Comparison of ENCODE assay signal across 10 cellular contexts in genomic region chr18:80009661-80010550, GRCh38. TPM values are rescaled to one million over a fixed set of nuclear protein-coding genes. Genes with fewer than 3 reads are reported as not detected.
DNase-seq lines count a peak whose midpoint lies in the region; ATAC-seq and TF ChIP-seq lines count a peak whose summit lies in the region.
"Had no signal": no experiment of that assay in that cellular context is flagged by ENCODE, and none has a peak within 500 bp of the region (broad histone marks: within the 10 kb centered on the region; RNA-seq: fewer than 3 reads in every experiment).

No MANE protein-coding gene starts in this region.

- H3K4me3 ChIP-seq in body of pancreas: no peak overlapping the region
- H3K4me3 ChIP-seq in upper lobe of left lung: no peak overlapping the region
- no peak overlapping the region for H3K4me3 ChIP-seq in H7 (ENCODE audit: insufficient read depth, low read depth, low read length)

- H3K27ac ChIP-seq in body of pancreas (no peak overlapping the region), upper lobe of left lung (no peak overlapping the region)
- H3K27ac ChIP-seq: VCaP had no signal

- intact Hi-C loops in body of pancreas (cut with DNase I): no loop called here

- H3K27me3 ChIP-seq in body of pancreas (no peaks in the 10 kb centered on the region), upper lobe of left lung (no peaks in the 10 kb centered on the region), H7 (ENCODE audit: control insufficient read depth, insufficient read depth, low read length) (no peaks in the 10 kb centered on the region)

- 81 to 86% methylated on average over 16 of the region's 16 CpGs for WGBS in body of pancreas, 2 donors
- 92 to 94% methylated on average over 16 of the region's 16 CpGs for WGBS in upper lobe of left lung, 2 donors

- no peaks in the 10 kb centered on the region for H3K36me3 ChIP-seq in body of pancreas (replicated peaks in 1 of 2; ENCODE audit: insufficient read depth in 1 of 2, low read depth in 2 of 2)
- H3K36me3 ChIP-seq in upper lobe of left lung: no peaks in the 10 kb centered on the region
- H3K36me3 ChIP-seq in H7 (replicated peaks; ENCODE audit: control insufficient read depth, insufficient read depth, low read length): no peaks in the 10 kb centered on the region

- no peaks in the 10 kb centered on the region for H3K4me1 ChIP-seq in body of pancreas
- H3K4me1 ChIP-seq in upper lobe of left lung: no peaks in the 10 kb centered on the region

- DNase-seq in HS-5 (ENCODE audit: low read depth): peak; percentile 77
- DNase-seq in body of pancreas: peak; percentile 26 to 51 (median 42)
- peak; percentile 21 for DNase-seq in iPS-NIHi11 (ENCODE audit: low spot score)
- peak in 1 of 2 donors; percentile 29 for DNase-seq in upper lobe of left lung
- DNase-seq in OCI-M1 (lab: John Stamatoyannopoulos, UW): no peak
- no peak for DNase-seq in NCI-H2196 (lab: John Stamatoyannopoulos, UW; ENCODE audit: unreplicated experiment)
- no peak for DNase-seq in H7
- no peak for DNase-seq in NCI-H774 (lab: John Stamatoyannopoulos, UW)
- DNase-seq: immature natural killer cell had no signal

- ATAC-seq in body of pancreas (peak; percentile 75), upper lobe of left lung (ENCODE audit: low FRiP score in 2 of 2) (peak; percentile 40 to 93)

- TF ChIP-seq EP300 in upper lobe of left lung (IDR thresholded peaks at IDR 0.05): no peak

- TF ChIP-seq POLR2A in body of pancreas (IDR thresholded peaks at IDR 0.05) (no peak), upper lobe of left lung (IDR thresholded peaks at IDR 0.05) (no peak)

- H3K9me3 ChIP-seq in body of pancreas: peaks cover 0 to 3% (median 0%) of the 10 kb centered on the region in 3 donors
- H3K9me3 ChIP-seq in upper lobe of left lung: peaks cover 0 to 31% (median 2%) of the 10 kb centered on the region in 4 donors

- TF ChIP-seq CTCF in body of pancreas (IDR thresholded peaks at IDR 0.05): no peak
- TF ChIP-seq CTCF in upper lobe of left lung (IDR thresholded peaks at IDR 0.05): no peak

RNA-seq across cellular contexts. Expression of gene TXNL4A, which starts 21.5 kb away (rescaled TPM):
- total RNA-seq in body of pancreas: 10 to 100 TPM; 11.2 to 13.5 TPM
- total RNA-seq in upper lobe of left lung: 100 to 1,000 TPM in 1 of 6 donors, 10 to 100 TPM in 5; 11.5 to 101 (median 27.8) TPM
- 80.2 and 98.4 TPM in 2 replicates for total RNA-seq in H7 (2014; rRNA removed; shearing (Covaris generic))

RNA-seq across cellular contexts. Expression of gene RBFA, which starts 24.3 kb away (rescaled TPM):
- 10 to 100 TPM in 1 of 2 donors, 1 to 10 TPM in 1; 9.9 to 16.6 TPM for total RNA-seq in body of pancreas
- 10 to 100 TPM; 19.2 to 32.5 (median 24.5) TPM for total RNA-seq in upper lobe of left lung
- total RNA-seq in H7 (2014; rRNA removed; shearing (Covaris generic)): 37.2 and 45.2 TPM in 2 replicates

RNA-seq across cellular contexts. Expression of gene HSBP1L1, which starts 45.5 kb away (rescaled TPM):
- total RNA-seq in body of pancreas: 10 to 100 TPM; 14.8 to 22.1 TPM
- 10 to 100 TPM; 32.1 to 80.7 (median 43.8) TPM for total RNA-seq in upper lobe of left lung
- total RNA-seq in H7 (2014; rRNA removed; shearing (Covaris generic)): 1.6 and 2.8 TPM in 2 replicates

RNA-seq across cellular contexts. Expression of gene SLC66A2, which starts 58.5 kb away (rescaled TPM):
- 10 to 100 TPM; 30.4 to 50.8 TPM for total RNA-seq in body of pancreas
- total RNA-seq in upper lobe of left lung: 10 to 100 TPM; 37.6 to 90.7 (median 66.5) TPM
- 19.6 and 28.6 TPM in 2 replicates for total RNA-seq in H7 (2014; rRNA removed; shearing (Covaris generic))

Comparison
In these comparisons a context has a peak if more than half of its experiments do, and no peak if none do; other contexts are left out.
1. DNase-seq: peak in HS-5 (single experiment), body of pancreas (4 of 4) and iPS-NIHi11 (single experiment); none in OCI-M1 (single experiment), NCI-H2196 (single experiment), H7 (single experiment) and NCI-H774 (single experiment).